ENCODE assay signal across 8 cellular contexts in genomic region chr11:114159802-114160588, GRCh38.
DNase-seq lines count a peak whose midpoint lies in the region; ATAC-seq and TF ChIP-seq lines count a peak whose summit lies in the region.

No MANE protein-coding gene starts in this region.

- H3K4me3 Mint-ChIP-seq in stimulated activated naive CD8-positive, alpha-beta T cell treated with anti-CD3 and anti-CD28 coated beads, Interleukin-15, amount 100 ng/mL, for 72 hours: peak overlapping the region; percentile 56 to 78

- peak overlapping the region; percentile 72 to 88 for H3K27ac Mint-ChIP-seq in stimulated activated naive CD8-positive, alpha-beta T cell treated with anti-CD3 and anti-CD28 coated beads, Interleukin-15, amount 100 ng/mL, for 72 hours

- H3K9me3 ChIP-seq in MG63 (no peaks in the 10 kb centered on the region), RWPE2 (ENCODE audit: severe bottlenecking) (no peaks in the 10 kb centered on the region), neutrophil (no peaks in the 10 kb centered on the region)

- H3K27me3 Mint-ChIP-seq in stimulated activated naive CD8-positive, alpha-beta T cell treated with anti-CD3 and anti-CD28 coated beads, Interleukin-15, amount 100 ng/mL, for 72 hours: no peaks in the 10 kb centered on the region

- no peak overlapping the region for H3K4me3 ChIP-seq in AG04449 (ENCODE audit: low read depth, low read length)
- H3K4me3 ChIP-seq in MG63: no peak overlapping the region
- H3K4me3 ChIP-seq in RWPE2 (ENCODE audit: severe bottlenecking): peak overlapping the region; percentile 11
- H3K4me3 ChIP-seq in fibroblast of villous mesenchyme (ENCODE audit: low read depth, low read length): peak overlapping the region; percentile 31
- H3K4me3 ChIP-seq in neutrophil (ENCODE audit: low read depth in 1 of 2, low read length in 1 of 2): peak overlapping the region; percentile 36 to 46

- POLR2A ChIA-PET in AG04449 (lab: Yijun Ruan, JAX): interaction anchor here (0.7 kb wide), 1 partner anchor 26 kb away, joined by 3 read pairs; no protein-coding TSS in a partner anchor

- peaks cover 63% of the 10 kb centered on the region for H3K4me1 ChIP-seq in RWPE2 (ENCODE audit: insufficient read depth, poor library complexity, severe bottlenecking)
- peaks cover 48 to 60% of the 10 kb centered on the region in 2 experiments for H3K4me1 ChIP-seq in neutrophil (ENCODE audit: control insufficient read depth in 1 of 2, insufficient read depth in 1 of 2, low read depth in 1 of 2, low read length in 1 of 2)

- H3K27me3 ChIP-seq in MG63: peaks cover 3% of the 10 kb centered on the region; the same call in 1 of the 2 replicates
- H3K27me3 ChIP-seq in RWPE2 (ENCODE audit: insufficient read depth, poor library complexity, severe bottlenecking): no peaks in the 10 kb centered on the region
- no peaks in the 10 kb centered on the region for H3K27me3 ChIP-seq in neutrophil

- TF ChIP-seq CTCF in AG04449 (IDR thresholded peaks at IDR 0.05; ENCODE audit: insufficient read depth, low read length, missing control alignments) (no peak), RWPE2 (IDR thresholded peaks at IDR 0.05; ENCODE audit: poor library complexity, severe bottlenecking) (peak; percentile 13), fibroblast of villous mesenchyme (IDR thresholded peaks at IDR 0.05; ENCODE audit: insufficient read depth, low read depth, low read length) (no peak), neutrophil (IDR thresholded peaks at IDR 0.05) (no peak)

- ATAC-seq in GM21390 (IDR thresholded peaks at IDR 0.05; ENCODE audit: unreplicated experiment): peak; percentile 92
- ATAC-seq in RWPE2 (ENCODE audit: low read depth): peak; percentile 58
- ATAC-seq in stimulated activated naive CD8-positive, alpha-beta T cell treated with anti-CD3 and anti-CD28 coated beads, Interleukin-15, amount 100 ng/mL, for 72 hours: peak; percentile 90

- CTCF ChIA-PET in AG04449 (lab: Yijun Ruan, JAX): no interaction called here

- H3K36me3 ChIP-seq in MG63 (no peaks in the 10 kb centered on the region), RWPE2 (ENCODE audit: low read depth) (peaks cover 19% of the 10 kb centered on the region), neutrophil (no peaks in the 10 kb centered on the region)

- DNase-seq in AG04449 (ENCODE audit: low read depth, low spot score) (peak; percentile 36), MG63 (peak; percentile 90), RWPE2 (ENCODE audit: low spot score) (peak; percentile 97), activated gamma-delta T cell treated with Interleukin-2 at 50 U/mL for 16 hours (peak; percentile 98), fibroblast of villous mesenchyme (ENCODE audit: low read depth) (peak; percentile 99)
- DNase-seq in stimulated activated naive CD8-positive, alpha-beta T cell treated with anti-CD3 and anti-CD28 coated beads, Interleukin-15, amount 100 ng/mL, for 72 hours: peak; percentile 93 to 95

- H3K9me3 Mint-ChIP-seq in stimulated activated naive CD8-positive, alpha-beta T cell treated with anti-CD3 and anti-CD28 coated beads, Interleukin-15, amount 100 ng/mL, for 72 hours: peaks cover 0 to 4% of the 10 kb centered on the region in 2 donors

- H3K4me1 Mint-ChIP-seq in stimulated activated naive CD8-positive, alpha-beta T cell treated with anti-CD3 and anti-CD28 coated beads, Interleukin-15, amount 100 ng/mL, for 72 hours: peaks cover 80% of the 10 kb centered on the region

- peak overlapping the region; percentile 99 for H3K27ac ChIP-seq in RWPE2 (ENCODE audit: poor library complexity, severe bottlenecking)
- H3K27ac ChIP-seq in neutrophil: peak overlapping the region; percentile 81

Comparison
In these comparisons a context has a peak if more than half of its experiments do, and no peak if none do; other contexts are left out.
1. DNase-seq: peak in every context shown above with its lines; median percentile 99 in fibroblast of villous mesenchyme; 98 in activated gamma-delta T cell treated with Interleukin-2 at 50 U/mL for 16 hours; 97 in RWPE2; 94 in stimulated activated naive CD8-positive, alpha-beta T cell treated with anti-CD3 and anti-CD28 coated beads, Interleukin-15, amount 100 ng/mL, for 72 hours; 90 in MG63; 36 in AG04449.
2. H3K4me3 ChIP-seq: peak in RWPE2 (single experiment), fibroblast of villous mesenchyme (single experiment) and neutrophil (2 of 2); none in AG04449 (single experiment) and MG63 (single experiment).
3. Peak in every context shown above with its lines, with median percentiles within 50 percentile points of each other: ATAC-seq.